15 cellular contexts compared by ENCODE assay signal in genomic region chr5:55445817-55446216, GRCh38.
DNase-seq lines count a peak whose midpoint lies in the region; ATAC-seq and TF ChIP-seq lines count a peak whose summit lies in the region.
"Had no signal": no experiment of that assay in that cellular context is flagged by ENCODE, and none has a peak within 500 bp of the region (broad histone marks: within the 10 kb centered on the region; RNA-seq: fewer than 3 reads in every experiment).

No MANE protein-coding gene starts in this region.

- no peaks in the 10 kb centered on the region for H3K27me3 ChIP-seq in SJCRH30

- H3K27me3 Mint-ChIP-seq in activated naive CD4-positive, alpha-beta T cell treated with anti-CD3 and anti-CD28 coated beads, Interleukin-2, amount 10 ng/mL, durations not matched to agents 7 days and 5 days: no peaks in the 10 kb centered on the region

- H3K27ac ChIP-seq in SJCRH30: peak overlapping the region; percentile 3; the same call in 1 of the 2 replicates
- H3K27ac ChIP-seq: 22Rv1 had no signal

- H3K9me3 ChIP-seq in SJCRH30 (replicated peaks): no peaks in the 10 kb centered on the region
- H3K9me3 ChIP-seq: Caco-2 had no signal

- DNase-seq in NCI-H2171 treated with DMSO at 0.1 percent for 48 hours (lab: John Stamatoyannopoulos, UW) (peak; percentile 42), NCI-H2171 (lab: John Stamatoyannopoulos, UW) (no peak), HEK293T (ENCODE audit: extremely low spot score) (no peak), SJCRH30 (peak in 1 of 2 experiments; percentile 60), left colon (no peak), HCEC 1CT (no peak)
- no peak for DNase-seq in activated naive CD4-positive, alpha-beta T cell treated with anti-CD3 and anti-CD28 coated beads, Interleukin-2, amount 10 ng/mL, durations not matched to agents 7 days and 5 days
- DNase-seq: Caco-2; CD8-positive, alpha-beta T cell; DND-41; GDM1 had no signal

- H3K36me3 ChIP-seq in SJCRH30: peaks cover 5% of the 10 kb centered on the region; the same call in 1 of the 2 replicates

- intact Hi-C loops in left colon (cut with DNase I, micrococcal nuclease): no loop called here

- ATAC-seq in left colon (peak; percentile 25), HG03135 (IDR thresholded peaks at IDR 0.05; ENCODE audit: unreplicated experiment) (no peak)
- ATAC-seq: CD8-positive, alpha-beta T cell; HCT116 had no signal

- H3K9me3 Mint-ChIP-seq in activated naive CD4-positive, alpha-beta T cell treated with anti-CD3 and anti-CD28 coated beads, Interleukin-2, amount 10 ng/mL, durations not matched to agents 7 days and 5 days: no peaks in the 10 kb centered on the region
- H3K9me3 Mint-ChIP-seq: CD8-positive, alpha-beta T cell had no signal

- peaks cover 9% of the 10 kb centered on the region for H3K4me1 Mint-ChIP-seq in activated naive CD4-positive, alpha-beta T cell treated with anti-CD3 and anti-CD28 coated beads, Interleukin-2, amount 10 ng/mL, durations not matched to agents 7 days and 5 days
- H3K4me1 Mint-ChIP-seq: CD14-positive monocyte had no signal

- peaks cover 9% of the 10 kb centered on the region; the same call in 1 of the 2 replicates for H3K4me1 ChIP-seq in SJCRH30
- H3K4me1 ChIP-seq: Caco-2 had no signal

- CTCF ChIA-PET in HEK293T (lab: Yijun Ruan, JAX): no interaction called here
- CTCF ChIA-PET in activated naive CD4-positive, alpha-beta T cell treated with anti-CD3 and anti-CD28 coated beads, Interleukin-2, amount 10 ng/mL, durations not matched to agents 7 days and 5 days (lab: Charles Lee): interaction anchor here (1.1 kb wide), 1 partner anchor 70 kb away, joined by 3 read pairs; no protein-coding TSS in a partner anchor

- POLR2A ChIA-PET in HEK293T (lab: Yijun Ruan, JAX): no interaction called here

- H3K36me3 Mint-ChIP-seq in activated naive CD4-positive, alpha-beta T cell treated with anti-CD3 and anti-CD28 coated beads, Interleukin-2, amount 10 ng/mL, durations not matched to agents 7 days and 5 days: peaks cover 29% of the 10 kb centered on the region
- H3K36me3 Mint-ChIP-seq: CD14-positive monocyte had no signal

- H3K4me3 ChIP-seq in SJCRH30: no peak overlapping the region

- no peak overlapping the region for H3K4me3 Mint-ChIP-seq in activated naive CD4-positive, alpha-beta T cell treated with anti-CD3 and anti-CD28 coated beads, Interleukin-2, amount 10 ng/mL, durations not matched to agents 7 days and 5 days
- H3K4me3 Mint-ChIP-seq: CD14-positive monocyte; CD8-positive, alpha-beta T cell had no signal

- H3K27ac Mint-ChIP-seq in activated naive CD4-positive, alpha-beta T cell treated with anti-CD3 and anti-CD28 coated beads, Interleukin-2, amount 10 ng/mL, durations not matched to agents 7 days and 5 days: no peak overlapping the region
- H3K27ac Mint-ChIP-seq: CD14-positive monocyte; CD8-positive, alpha-beta T cell had no signal

TF ChIP-seq in HEK293T, 16 proteins besides CTCF, POLR2A, EP300 and RAD21:
- peak; percentile 62 for TF ChIP-seq PKNOX1 (IDR thresholded peaks at IDR 0.05)
- no peak for TF ChIP-seq ZNF384 (IDR thresholded peaks at IDR 0.05)
- TF ChIP-seq CTBP1 (IDR thresholded peaks at IDR 0.05; ENCODE audit: borderline replicate concordance): no peak
- no peak for TF ChIP-seq TARDBP (IDR thresholded peaks at IDR 0.05)
- no peak for TF ChIP-seq HDGF (IDR thresholded peaks at IDR 0.05; ENCODE audit: borderline replicate concordance)
TF ChIP-seq in HEK293T: peak in this region for 1.
